In the genomic region with DNA sequence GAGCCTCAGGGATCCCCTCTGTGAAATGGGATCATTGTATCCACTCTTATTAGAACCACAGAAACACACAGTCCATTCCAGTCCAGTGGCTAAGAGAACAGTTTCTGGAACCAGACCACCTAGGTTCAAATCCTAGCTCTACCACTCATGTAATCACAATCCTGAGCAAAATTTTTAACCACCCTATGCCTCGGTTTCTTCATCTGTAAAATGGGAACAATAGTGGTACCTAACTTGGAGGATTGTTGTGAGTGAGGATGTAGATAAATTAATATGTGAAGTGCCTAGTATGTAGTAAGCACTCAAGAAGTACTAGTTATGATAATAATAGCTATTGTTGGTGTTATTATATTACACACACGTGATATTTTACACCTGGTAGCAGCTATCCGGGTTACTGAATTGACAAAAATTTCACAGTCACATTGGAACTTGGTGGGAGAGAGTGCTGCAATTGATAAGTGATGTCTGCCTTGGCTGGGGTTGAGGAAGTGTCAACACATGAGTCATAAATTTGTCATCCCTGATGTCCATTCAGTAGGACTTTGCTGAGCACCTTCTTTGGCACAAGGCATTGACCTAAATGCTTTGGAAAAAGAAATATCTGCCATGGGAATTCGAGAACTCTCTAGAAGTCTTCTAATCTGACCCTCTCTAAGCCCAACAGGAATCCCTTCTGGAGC, we compare ENCODE assay signal across 11 cellular contexts.
DNase-seq lines count a peak whose midpoint lies in the region; ATAC-seq, FAIRE-seq and TF ChIP-seq lines count a peak whose summit lies in the region.
"Had no signal": no experiment of that assay in that cellular context is flagged by ENCODE, and none has a peak within 500 bp of the region (broad histone marks: within the 10 kb centered on the region; RNA-seq: fewer than 3 reads in every experiment).

No MANE protein-coding gene starts in this region.

- H3K4me3 ChIP-seq in MG63 (no peak overlapping the region), breast epithelium (no peak overlapping the region), right lobe of liver (no peak overlapping the region), small intestine (ENCODE audit: low read depth in 1 of 2, low read length in 2 of 2) (no peak overlapping the region)

- peak; percentile 87 for DNase-seq in Daoy (ENCODE audit: low read depth)
- DNase-seq in MG63: peak; percentile 56
- DNase-seq in breast epithelium (ENCODE audit: low spot score in 2 of 2): no peak
- DNase-seq in right lobe of liver: no peak
- DNase-seq in DMS79 treated with DMSO at 0.1 percent for 48 hours (lab: John Stamatoyannopoulos, UW): no peak
- no peak for DNase-seq in small intestine
- no peak for DNase-seq in UCSD-AML1 (lab: John Stamatoyannopoulos, UW; ENCODE audit: unreplicated experiment)
- DNase-seq: activated CD4-positive, alpha-beta T cell treated with anti-CD3 and anti-CD28 coated beads for 48 hours; naive thymus-derived CD8-positive, alpha-beta T cell had no signal

- H3K27ac ChIP-seq in breast epithelium (peak overlapping the region; percentile 14 to 68), right lobe of liver (peak overlapping the region; percentile 52 to 82 (median 69)), small intestine (ENCODE audit: low read depth in 1 of 2, low read length in 1 of 2) (peak overlapping the region in 1 of 2 donors; percentile 32)
- H3K27ac ChIP-seq: KMS-11 had no signal

- intact Hi-C loops in breast epithelium (cut with DNase I; ENCODE audit: low total_unique reads): no loop called here
- intact Hi-C loops in right lobe of liver (cut with DNase I): no loop called here

- H3K27me3 ChIP-seq in MG63 (no peaks in the 10 kb centered on the region), breast epithelium (no peaks in the 10 kb centered on the region), right lobe of liver (no peaks in the 10 kb centered on the region), small intestine (ENCODE audit: control insufficient read depth in 2 of 2, insufficient read depth in 2 of 2, low read length in 2 of 2) (no peaks in the 10 kb centered on the region)

- H3K4me1 ChIP-seq in breast epithelium (no peaks in the 10 kb centered on the region), right lobe of liver (peaks cover 0 to 7% (median 3%) of the 10 kb centered on the region in 4 donors), small intestine (ENCODE audit: control insufficient read depth in 2 of 2, insufficient read depth in 1 of 2, low read depth in 1 of 2, low read length in 1 of 2) (no peaks in the 10 kb centered on the region)

- TF ChIP-seq POLR2A in breast epithelium (IDR thresholded peaks at IDR 0.05) (no peak), right lobe of liver (IDR thresholded peaks at IDR 0.05) (no peak)

- no peak for FAIRE-seq in small intestine (lab: Jason Lieb, UNC)

- H3K9me3 ChIP-seq in MG63 (no peaks in the 10 kb centered on the region), breast epithelium (no peaks in the 10 kb centered on the region), right lobe of liver (no peaks in the 10 kb centered on the region), small intestine (ENCODE audit: control insufficient read depth, low read depth) (no peaks in the 10 kb centered on the region)

- no peaks in the 10 kb centered on the region for H3K36me3 ChIP-seq in MG63
- H3K36me3 ChIP-seq in breast epithelium: no peaks in the 10 kb centered on the region
- no peaks in the 10 kb centered on the region for H3K36me3 ChIP-seq in right lobe of liver
- no peaks in the 10 kb centered on the region for H3K36me3 ChIP-seq in small intestine (ENCODE audit: control insufficient read depth in 2 of 2, insufficient read depth in 2 of 2, low read length in 2 of 2)

- no peak for TF ChIP-seq CTCF in breast epithelium (IDR thresholded peaks at IDR 0.05)
- no peak for TF ChIP-seq CTCF in right lobe of liver (IDR thresholded peaks at IDR 0.05)

- 47% methylated on average over 4 of the region's 4 CpGs for WGBS in right lobe of liver (ENCODE audit: insufficient coverage, low coverage, low lambda C conversion rate, missing lambda C conversion rate)
- 73 to 80% (median 78%) methylated on average over 4 of the region's 4 CpGs for WGBS in small intestine, 3 donors

- ATAC-seq in right lobe of liver (peak; percentile 82 to 93 (median 88)), HG02571 (IDR thresholded peaks at IDR 0.05; ENCODE audit: unreplicated experiment) (no peak)
- ATAC-seq: naive thymus-derived CD8-positive, alpha-beta T cell had no signal

Comparison
In these comparisons a context has a peak if more than half of its experiments do, and no peak if none do; other contexts are left out.
1. DNase-seq: peak in Daoy (single experiment) and MG63 (single experiment); none in breast epithelium (0 of 2), right lobe of liver (0 of 3), DMS79 treated with DMSO at 0.1 percent for 48 hours (single experiment), small intestine (single experiment) and UCSD-AML1 (single experiment).